Comparison of ENCODE assay signal across 29 cellular contexts in the genomic region with DNA sequence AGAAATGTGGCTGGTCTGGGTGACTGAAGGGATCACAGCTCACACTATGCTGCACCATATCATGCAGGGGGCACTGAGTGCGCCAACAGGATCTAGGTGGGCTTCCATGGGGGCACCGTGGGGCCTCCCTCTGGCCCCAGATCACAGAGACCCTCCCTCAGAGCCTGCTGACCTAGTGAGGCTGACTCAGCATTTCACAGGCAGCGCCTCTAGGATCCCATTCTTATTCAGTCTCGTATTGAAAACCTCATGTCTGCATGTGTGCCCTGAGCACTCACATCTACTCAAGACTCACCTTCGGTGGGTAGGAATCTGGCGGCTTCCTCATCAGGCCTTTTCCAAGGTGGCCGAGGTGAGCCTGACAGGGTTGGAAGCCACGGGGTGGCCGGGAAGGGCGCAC.
"Had no signal": no experiment of that assay in that cellular context is flagged by ENCODE, and none has a peak within 500 bp of the region (broad histone marks: within the 10 kb centered on the region; RNA-seq: fewer than 3 reads in every experiment).

No MANE protein-coding gene starts in this region.

- H3K36me3 Mint-ChIP-seq: activated naive CD4-positive, alpha-beta T cell treated with anti-CD3 and anti-CD28 coated beads, Interleukin-2, amount 50 U/mL, for 24 hours had no signal

- FAIRE-seq: frontal cortex, TTC549 had no signal

- H3K27ac Mint-ChIP-seq: activated CD8-positive, alpha-beta T cell treated with anti-CD3 and anti-CD28 coated beads for 36 hours; activated naive CD4-positive, alpha-beta T cell treated with anti-CD3 and anti-CD28 coated beads, Interleukin-2, amount 50 U/mL, for 24 hours; activated naive CD8-positive, alpha-beta T cell treated with anti-CD3 and anti-CD28 coated beads, Interleukin-2, amount 50 U/mL, for 24 hours; activated T-helper 17 cell treated with anti-CD3 and anti-CD28 coated beads, Interleukin-2, amount 50 U/mL, for 72 hours; nephron progenitor cell had no signal

- H3K4me2 ChIP-seq: smooth muscle cell had no signal

- ATAC-seq: activated CD8-positive, alpha-beta T cell treated with anti-CD3 and anti-CD28 coated beads for 36 hours; activated naive CD8-positive, alpha-beta T cell treated with anti-CD3 and anti-CD28 coated beads, Interleukin-2, amount 50 U/mL, for 24 hours; activated T-cell treated with anti-CD3 and anti-CD28 coated beads, Interleukin-2, amount 50 U/mL, for 4 hours; activated T-helper 17 cell treated with anti-CD3 and anti-CD28 coated beads, Interleukin-2, amount 50 U/mL, for 72 hours; left lung; lower lobe of right lung; psoas muscle had no signal

- H3K4me3 Mint-ChIP-seq: activated CD8-positive, alpha-beta T cell treated with anti-CD3 and anti-CD28 coated beads for 36 hours; activated naive CD4-positive, alpha-beta T cell treated with anti-CD3 and anti-CD28 coated beads, Interleukin-2, amount 50 U/mL, for 24 hours; activated naive CD8-positive, alpha-beta T cell treated with anti-CD3 and anti-CD28 coated beads, Interleukin-2, amount 50 U/mL, for 24 hours; activated T-cell treated with anti-CD3 and anti-CD28 coated beads, Interleukin-2, amount 50 U/mL, for 4 hours; activated T-helper 17 cell treated with anti-CD3 and anti-CD28 coated beads, Interleukin-2, amount 50 U/mL, for 72 hours; nephron progenitor cell had no signal

- H3K4me1 ChIP-seq: psoas muscle had no signal

- DNase-seq: activated CD4-positive, alpha-beta T cell treated with anti-CD3 and anti-CD28 coated beads, Interleukin-2, amount 50 U/mL, for 1 hour; activated CD4-positive, CD25-positive, alpha-beta regulatory T cell treated with anti-CD3 and anti-CD28 coated beads, Interleukin-2, amount 50 U/mL, for 72 hours; activated CD8-positive, alpha-beta T cell treated with anti-CD3 and anti-CD28 coated beads for 36 hours; activated gamma-delta T cell treated with Interleukin-2 at 50 U/mL for 16 hours; activated naive CD8-positive, alpha-beta T cell treated with anti-CD3 and anti-CD28 coated beads, Interleukin-2, amount 50 U/mL, for 24 hours; activated T-cell treated with anti-CD3 and anti-CD28 coated beads, Interleukin-2, amount 50 U/mL, for 4 hours; amygdala; caudate nucleus; effector CD4-positive, alpha-beta T cell; kidney glomerular epithelial cell; left lung; lower lobe of right lung; mesendoderm; nephron progenitor cell; psoas muscle; stimulated activated CD4-positive, alpha-beta T cell treated with anti-CD3 and anti-CD28 coated beads, Interleukin-1b, Interleukin-23, amount 100 ng/mL, for 48 hours; stimulated activated CD4-positive, alpha-beta T cell treated with anti-CD3 and anti-CD28 coated beads, Interleukin-4, amount 100 ng/mL, for 4 hours; stimulated activated CD8-positive, alpha-beta memory T cell treated with anti-CD3 and anti-CD28 coated beads, Interleukin-4, amount 100 ng/mL, for 48 hours; stimulated activated naive CD4-positive, alpha-beta T cell; T-helper 9 cell had no signal

- H3K36me3 ChIP-seq: left lung, lower lobe of right lung, suprapubic skin, tibial nerve had no signal

- H3K27me3 ChIP-seq: left lung, suprapubic skin, tibial nerve had no signal

- H2AFZ ChIP-seq: parathyroid adenoma had no signal

- H3K9ac ChIP-seq: parathyroid adenoma had no signal

- H3K27ac ChIP-seq: left lung, lower lobe of right lung, parathyroid adenoma, psoas muscle, suprapubic skin, tibial nerve, VCaP had no signal

- H3K4me3 ChIP-seq: left lung, lower lobe of right lung, psoas muscle, smooth muscle cell, suprapubic skin, tibial nerve had no signal

- H3K27me3 Mint-ChIP-seq: activated T-helper 17 cell treated with anti-CD3 and anti-CD28 coated beads, Interleukin-2, amount 50 U/mL, for 72 hours had no signal

- H3K79me2 ChIP-seq: parathyroid adenoma had no signal
